Comparison of ENCODE assay signal across 11 cellular contexts in genomic region chr16:85430523-85431381, GRCh38.
DNase-seq lines count a peak whose midpoint lies in the region; ATAC-seq and TF ChIP-seq lines count a peak whose summit lies in the region.
"Had no signal": no experiment of that assay in that cellular context is flagged by ENCODE, and none has a peak within 500 bp of the region (broad histone marks: within the 10 kb centered on the region; RNA-seq: fewer than 3 reads in every experiment).

No MANE protein-coding gene starts in this region.

- TF ChIP-seq CTCF in IMR-90 (conservative IDR thresholded peaks at IDR 0.05; ENCODE audit: low read depth, low read length): no peak
- no peak for TF ChIP-seq CTCF in heart left ventricle (IDR thresholded peaks at IDR 0.05)
- no peak for TF ChIP-seq CTCF in GM20000 (IDR thresholded peaks at IDR 0.05; ENCODE audit: extremely low read depth, missing control alignments)

- H3K27me3 ChIP-seq in IMR-90 (ENCODE audit: control insufficient read depth, insufficient read depth, low read length) (no peaks in the 10 kb centered on the region), heart left ventricle (no peaks in the 10 kb centered on the region)

- intact Hi-C loops in IMR-90 (cut with micrococcal nuclease): no loop called here
- intact Hi-C loops in heart left ventricle (cut with DNase I): no loop called here
- intact Hi-C loops in posterior vena cava (cut with DNase I): no loop called here

- no peak overlapping the region for H3K4me2 ChIP-seq in IMR-90 (ENCODE audit: low read depth, low read length)

- H3K79me1 ChIP-seq in IMR-90 (ENCODE audit: low read depth in 1 of 2, low read length in 2 of 2): peaks cover 0 to 9% of the 10 kb centered on the region in 2 experiments; a peak in 3 of 4 replicates

- 93% methylated on average over 30 of the region's 37 CpGs; no CpG with 5 or more reads in 1 of the 2 experiments for WGBS in IMR-90 (ENCODE audit: extremely low coverage in 2 of 2, insufficient read length in 1 of 2), 2 experiments
- 89 to 92% (median 90%) methylated on average over 35 to 37 of the region's 37 CpGs for WGBS in heart left ventricle, 4 donors

- DNase-seq in DMS79 (lab: John Stamatoyannopoulos, UW) (peak; percentile 64), IMR-90 (no peak), heart left ventricle (peak in 3 of 5 donors; percentile 17 to 44 (median 23)), posterior vena cava (ENCODE audit: low spot score) (peak; percentile 81), amniotic stem cell (lab: John Stamatoyannopoulos, UW) (no peak), germinal center (ENCODE audit: low spot score) (no peak), GM20000 (ENCODE audit: low spot score) (no peak)
- DNase-seq: activated B cell treated with CpG ODN at 0.5 μM for 24 hours; activated naive CD4-positive, alpha-beta T cell treated with Interleukin-2 at 50 U/mL for 16 hours; midbrain had no signal

- no peaks in the 10 kb centered on the region for H3K4me1 ChIP-seq in IMR-90 (ENCODE audit: control insufficient read depth, insufficient read depth, low read length)
- H3K4me1 ChIP-seq in heart left ventricle: no peaks in the 10 kb centered on the region

- H3K27ac ChIP-seq in IMR-90 (ENCODE audit: insufficient read depth, low read length) (no peak overlapping the region), heart left ventricle (no peak overlapping the region)

- no peak overlapping the region for H3K56ac ChIP-seq in IMR-90 (ENCODE audit: extremely low read depth, insufficient read depth, low read length)

- H4K20me1 ChIP-seq in IMR-90 (ENCODE audit: insufficient read depth, low read length): peaks cover 44% of the 10 kb centered on the region

- H2BK5ac ChIP-seq in IMR-90 (ENCODE audit: low read depth, low read length, poor library complexity, severe bottlenecking): no peak overlapping the region

- POLR2A ChIA-PET in IMR-90 (lab: Charles Lee; ENCODE audit: unreplicated experiment): no interaction called here

- H2AFZ ChIP-seq in IMR-90 (replicated peaks; ENCODE audit: low read length, poor library complexity): no peak overlapping the region

- BruUV-seq in IMR-90 (replicated peaks; lab: Mats Ljungman, UMichigan): no TSS peak

- no peak overlapping the region for H3K9ac ChIP-seq in IMR-90 (ENCODE audit: low read depth, low read length)

- TF ChIP-seq POLR2A in IMR-90 (IDR thresholded peaks at IDR 0.05; ENCODE audit: low read depth, low read length) (no peak), heart left ventricle (IDR thresholded peaks at IDR 0.05) (no peak)

- no peak overlapping the region for H2BK15ac ChIP-seq in IMR-90 (ENCODE audit: low read depth, low read length)

- H2AK5ac ChIP-seq in IMR-90 (ENCODE audit: low read depth, low read length): no peak overlapping the region

- H3K9me1 ChIP-seq in IMR-90 (ENCODE audit: insufficient read depth, low read length): 0 out of 2 replicates have a peak, but pooled peaks cover 3% of the 10 kb centered on the region

- H3K4ac ChIP-seq in IMR-90 (ENCODE audit: low read depth, low read length): no peak overlapping the region

- no peak overlapping the region for H4K8ac ChIP-seq in IMR-90 (ENCODE audit: low read depth in 2 of 2, low read length in 2 of 2)

- CTCF ChIA-PET in IMR-90 (lab: Yijun Ruan, JAX): interaction anchor here (0.5 kb wide), 1 partner anchor 146 kb away, joined by 3 read pairs; no protein-coding TSS in a partner anchor

- no peak overlapping the region for H3K18ac ChIP-seq in IMR-90 (ENCODE audit: low read depth, low read length)

- no peak overlapping the region for H3K23ac ChIP-seq in IMR-90 (ENCODE audit: low read depth, low read length)

- in situ Hi-C loops in IMR-90 (cut with MboI; ENCODE audit: low sequenced_read_pairs): no loop called here

- dilution Hi-C loops in IMR-90 (cut with HindIII; ENCODE audit: low sequenced_read_pairs, unreplicated experiment): no loop called here

- TF ChIP-seq RAD21 in IMR-90 (IDR thresholded peaks at IDR 0.05; ENCODE audit: low read length): no peak

- no peak overlapping the region for H2BK120ac ChIP-seq in IMR-90 (ENCODE audit: low read depth, low read length)

- ATAC-seq in IMR-90 (ENCODE audit: low read depth) (no peak), heart left ventricle (no peak)
- ATAC-seq: K562 had no signal

- H3K14ac ChIP-seq in IMR-90 (replicated peaks; ENCODE audit: low read depth, low read length): no peak overlapping the region

- H3K4me3 ChIP-seq in IMR-90 (ENCODE audit: insufficient read depth, low read depth, low read length): no peak overlapping the region
- no peak overlapping the region for H3K4me3 ChIP-seq in heart left ventricle
- H3K4me3 ChIP-seq: K562 had no signal

- H4K5ac ChIP-seq in IMR-90 (ENCODE audit: low read depth, low read length): no peak overlapping the region

- peak overlapping the region; percentile 16 for H2AK9ac ChIP-seq in IMR-90 (replicated peaks; ENCODE audit: low read depth, low read length, poor library complexity)

- H3K36me3 ChIP-seq in IMR-90 (ENCODE audit: control insufficient read depth, insufficient read depth, low read length) (peaks cover 1% of the 10 kb centered on the region; the same call in 1 of the 2 replicates), heart left ventricle (no peaks in the 10 kb centered on the region)

- no peak overlapping the region for H4K91ac ChIP-seq in IMR-90 (ENCODE audit: insufficient read depth, low read depth, low read length)

- H3K9me3 ChIP-seq in IMR-90 (ENCODE audit: control insufficient read depth, insufficient read depth, low read length) (no peaks in the 10 kb centered on the region), heart left ventricle (no peaks in the 10 kb centered on the region)

- no peak overlapping the region for H2BK20ac ChIP-seq in IMR-90 (ENCODE audit: low read depth, low read length)

TF ChIP-seq in IMR-90, 13 proteins besides CTCF, POLR2A, EP300 and RAD21:
- TF ChIP-seq CEBPB (IDR thresholded peaks at IDR 0.05; ENCODE audit: low read depth, low read length) (no peak), ELK1 (IDR thresholded peaks at IDR 0.05; ENCODE audit: borderline replicate concordance, low read depth, low read length) (no peak), MXI1 (IDR thresholded peaks at IDR 0.05; ENCODE audit: borderline replicate concordance, low read depth, low read length) (no peak), USF2 (IDR thresholded peaks at IDR 0.05; ENCODE audit: low read depth, low read length) (no peak), BHLHE40 (IDR thresholded peaks at IDR 0.05; ENCODE audit: low read depth, low read length) (no peak), RFX5 (IDR thresholded peaks at IDR 0.05; ENCODE audit: low read depth, low read length) (no peak), FOS (IDR thresholded peaks at IDR 0.05; ENCODE audit: low read depth, low read length) (no peak), CHD1 (IDR thresholded peaks at IDR 0.05; ENCODE audit: low read depth, low read length) (no peak), MAZ (IDR thresholded peaks at IDR 0.05; ENCODE audit: borderline replicate concordance, low read depth, low read length) (no peak), SMC3 (IDR thresholded peaks at IDR 0.05; ENCODE audit: low read depth, low read length) (no peak)

Comparison
In these comparisons a context has a peak if more than half of its experiments do, and no peak if none do; other contexts are left out.
1. DNase-seq: peak in DMS79 (single experiment), heart left ventricle (3 of 5) and posterior vena cava (single experiment); none in IMR-90 (single experiment), amniotic stem cell (single experiment), germinal center (single experiment) and GM20000 (single experiment).